ENCODE assay signal across 15 cellular contexts in genomic region chr2:217964255-217964654, GRCh38. TPM values are rescaled to one million over a fixed set of nuclear protein-coding genes. Genes with fewer than 3 reads are reported as not detected.
DNase-seq lines count a peak whose midpoint lies in the region; ATAC-seq and TF ChIP-seq lines count a peak whose summit lies in the region.
"Had no signal": no experiment of that assay in that cellular context is flagged by ENCODE, and none has a peak within 500 bp of the region (broad histone marks: within the 10 kb centered on the region; RNA-seq: fewer than 3 reads in every experiment).

No MANE protein-coding gene starts in this region.

- H3K4me3 Mint-ChIP-seq in activated naive CD8-positive, alpha-beta T cell treated with anti-CD3 and anti-CD28 coated beads, Interleukin-2, amount 10 ng/mL, durations not matched to agents 7 days and 5 days: no peak overlapping the region
- H3K4me3 Mint-ChIP-seq in activated naive CD8-positive, alpha-beta T cell treated with anti-CD3 and anti-CD28 coated beads, Interleukin-2, amount 50 U/mL, for 24 hours: no peak overlapping the region
- H3K4me3 Mint-ChIP-seq in natural killer cell: no peak overlapping the region
- H3K4me3 Mint-ChIP-seq: activated naive CD4-positive, alpha-beta T cell treated with anti-CD3 and anti-CD28 coated beads, Interleukin-2, amount 50 U/mL, for 24 hours; CD4-positive, CD25-positive, alpha-beta regulatory T cell had no signal

- no peaks in the 10 kb centered on the region for H3K36me3 ChIP-seq in urinary bladder (ENCODE audit: insufficient read depth)

- no peaks in the 10 kb centered on the region for H3K9me3 ChIP-seq in right cardiac atrium (ENCODE audit: control insufficient read depth, low read length)

- POLR2A ChIA-PET in activated naive CD8-positive, alpha-beta T cell treated with anti-CD3 and anti-CD28 coated beads, Interleukin-2, amount 10 ng/mL, durations not matched to agents 7 days and 5 days (lab: Charles Lee): no interaction called here

- no peak for TF ChIP-seq CTCF in natural killer cell (IDR thresholded peaks at IDR 0.05)

- intact Hi-C loops in right cardiac atrium (cut with DNase I): no loop called here
- intact Hi-C loops in posterior vena cava (cut with DNase I): no loop called here
- intact Hi-C loops in natural killer cell (cut with micrococcal nuclease): no loop called here

- peak; percentile 14 for DNase-seq in activated naive CD8-positive, alpha-beta T cell treated with anti-CD3 and anti-CD28 coated beads, Interleukin-2, amount 10 ng/mL, durations not matched to agents 7 days and 5 days
- no peak for DNase-seq in activated naive CD8-positive, alpha-beta T cell treated with anti-CD3 and anti-CD28 coated beads, Interleukin-2, amount 50 U/mL, for 24 hours
- DNase-seq in right cardiac atrium (peak in 1 of 3 donors; percentile 55), posterior vena cava (ENCODE audit: low spot score) (peak; percentile 48), NCI-H774 (lab: John Stamatoyannopoulos, UW) (no peak), NCI-H345 (lab: John Stamatoyannopoulos, UW) (no peak), natural killer cell (no peak)
- DNase-seq: activated CD4-positive, CD25-positive, alpha-beta regulatory T cell; CD4-positive, CD25-positive, alpha-beta regulatory T cell; Karpas-422; NCI-H1436; NCI-H446 treated with DMSO at 0.1 percent for 48 hours had no signal

- no peaks in the 10 kb centered on the region for H3K4me1 Mint-ChIP-seq in activated naive CD8-positive, alpha-beta T cell treated with anti-CD3 and anti-CD28 coated beads, Interleukin-2, amount 10 ng/mL, durations not matched to agents 7 days and 5 days
- no peaks in the 10 kb centered on the region for H3K4me1 Mint-ChIP-seq in activated naive CD8-positive, alpha-beta T cell treated with anti-CD3 and anti-CD28 coated beads, Interleukin-2, amount 50 U/mL, for 24 hours
- no peaks in the 10 kb centered on the region for H3K4me1 Mint-ChIP-seq in natural killer cell
- H3K4me1 Mint-ChIP-seq: activated naive CD4-positive, alpha-beta T cell treated with anti-CD3 and anti-CD28 coated beads, Interleukin-2, amount 50 U/mL, for 24 hours had no signal

- H3K9me3 Mint-ChIP-seq in activated naive CD8-positive, alpha-beta T cell treated with anti-CD3 and anti-CD28 coated beads, Interleukin-2, amount 10 ng/mL, durations not matched to agents 7 days and 5 days: no peaks in the 10 kb centered on the region
- no peaks in the 10 kb centered on the region for H3K9me3 Mint-ChIP-seq in activated naive CD8-positive, alpha-beta T cell treated with anti-CD3 and anti-CD28 coated beads, Interleukin-2, amount 50 U/mL, for 24 hours
- H3K9me3 Mint-ChIP-seq in natural killer cell: no peaks in the 10 kb centered on the region
- H3K9me3 Mint-ChIP-seq: activated naive CD4-positive, alpha-beta T cell treated with anti-CD3 and anti-CD28 coated beads, Interleukin-2, amount 50 U/mL, for 24 hours had no signal

- no peak overlapping the region for H3K27ac Mint-ChIP-seq in activated naive CD8-positive, alpha-beta T cell treated with anti-CD3 and anti-CD28 coated beads, Interleukin-2, amount 10 ng/mL, durations not matched to agents 7 days and 5 days
- H3K27ac Mint-ChIP-seq in activated naive CD8-positive, alpha-beta T cell treated with anti-CD3 and anti-CD28 coated beads, Interleukin-2, amount 50 U/mL, for 24 hours: no peak overlapping the region
- no peak overlapping the region for H3K27ac Mint-ChIP-seq in natural killer cell
- H3K27ac Mint-ChIP-seq: activated naive CD4-positive, alpha-beta T cell treated with anti-CD3 and anti-CD28 coated beads, Interleukin-2, amount 50 U/mL, for 24 hours; CD4-positive, CD25-positive, alpha-beta regulatory T cell had no signal

- no peaks in the 10 kb centered on the region for H3K36me3 Mint-ChIP-seq in activated naive CD8-positive, alpha-beta T cell treated with anti-CD3 and anti-CD28 coated beads, Interleukin-2, amount 10 ng/mL, durations not matched to agents 7 days and 5 days
- H3K36me3 Mint-ChIP-seq in activated naive CD8-positive, alpha-beta T cell treated with anti-CD3 and anti-CD28 coated beads, Interleukin-2, amount 50 U/mL, for 24 hours (ENCODE audit: low read depth): no peaks in the 10 kb centered on the region
- H3K36me3 Mint-ChIP-seq in natural killer cell: no peaks in the 10 kb centered on the region
- H3K36me3 Mint-ChIP-seq: activated naive CD4-positive, alpha-beta T cell treated with anti-CD3 and anti-CD28 coated beads, Interleukin-2, amount 50 U/mL, for 24 hours; CD4-positive, CD25-positive, alpha-beta regulatory T cell had no signal

- peak overlapping the region; percentile 17 for H3K27ac ChIP-seq in right cardiac atrium (ENCODE audit: low read length)
- H3K27ac ChIP-seq in urinary bladder (ENCODE audit: low read depth): peak overlapping the region; percentile 70
- H3K27ac ChIP-seq: HL-60 had no signal

- ATAC-seq in activated naive CD8-positive, alpha-beta T cell treated with anti-CD3 and anti-CD28 coated beads, Interleukin-2, amount 10 ng/mL, durations not matched to agents 7 days and 5 days (ENCODE audit: low read depth): no peak
- no peak for ATAC-seq in activated naive CD8-positive, alpha-beta T cell treated with anti-CD3 and anti-CD28 coated beads, Interleukin-2, amount 50 U/mL, for 24 hours
- ATAC-seq in right cardiac atrium (peak; percentile 50 to 60), natural killer cell (no peak)

- H3K4me1 ChIP-seq in right cardiac atrium (ENCODE audit: control insufficient read depth, insufficient read depth, low read length) (peaks cover 15% of the 10 kb centered on the region), urinary bladder (ENCODE audit: insufficient read depth) (no peaks in the 10 kb centered on the region)

- H3K4me3 ChIP-seq in right cardiac atrium (ENCODE audit: low read length) (no peak overlapping the region), urinary bladder (ENCODE audit: low read depth, low read length) (no peak overlapping the region)

- WGBS in right cardiac atrium: 25% methylated on average over 7 of the region's 7 CpGs
- 30% methylated on average over 7 of the region's 7 CpGs for WGBS in urinary bladder

- no peaks in the 10 kb centered on the region for H3K27me3 ChIP-seq in right cardiac atrium (ENCODE audit: control insufficient read depth, insufficient read depth)

- H3K27me3 Mint-ChIP-seq in activated naive CD8-positive, alpha-beta T cell treated with anti-CD3 and anti-CD28 coated beads, Interleukin-2, amount 10 ng/mL, durations not matched to agents 7 days and 5 days: peaks cover 18% of the 10 kb centered on the region
- H3K27me3 Mint-ChIP-seq in activated naive CD8-positive, alpha-beta T cell treated with anti-CD3 and anti-CD28 coated beads, Interleukin-2, amount 50 U/mL, for 24 hours: peaks cover 3% of the 10 kb centered on the region
- H3K27me3 Mint-ChIP-seq in natural killer cell (ENCODE audit: low read depth in 2 of 2): peaks cover 12% of the 10 kb centered on the region in 2 donors

RNA-seq across cellular contexts. Expression of gene TNS1, which starts 38.5 kb away (rescaled TPM):
- 10 to 100 TPM; 15.1 to 21.2 TPM for total RNA-seq in activated naive CD8-positive, alpha-beta T cell treated with anti-CD3 and anti-CD28 coated beads, Interleukin-2, amount 10 ng/mL, durations not matched to agents 7 days and 5 days
- total RNA-seq in right cardiac atrium: 100 to 1,000 TPM; 442 to 647 (median 536) TPM
- 243 TPM for polyA plus RNA-seq in right cardiac atrium
- 1,000 to 10,000 TPM; 1,255 to 1,508 TPM for total RNA-seq in posterior vena cava
- total RNA-seq in urinary bladder: 191 TPM
- polyA plus RNA-seq in urinary bladder: 576 TPM
- total RNA-seq in natural killer cell: 1 to 10 TPM; 1.1 to 3.0 (median 2.1) TPM
- polyA plus RNA-seq: CD4-positive, CD25-positive, alpha-beta regulatory T cell had no signal

Comparison
In these comparisons a context has a peak if more than half of its experiments do, and no peak if none do; other contexts are left out.
1. DNase-seq: peak in activated naive CD8-positive, alpha-beta T cell treated with anti-CD3 and anti-CD28 coated beads, Interleukin-2, amount 10 ng/mL, durations not matched to agents 7 days and 5 days (single experiment) and posterior vena cava (single experiment); none in activated naive CD8-positive, alpha-beta T cell treated with anti-CD3 and anti-CD28 coated beads, Interleukin-2, amount 50 U/mL, for 24 hours (single experiment), NCI-H774 (single experiment), NCI-H345 (single experiment) and natural killer cell (single experiment).
2. ATAC-seq: peak in right cardiac atrium (2 of 2); none in activated naive CD8-positive, alpha-beta T cell treated with anti-CD3 and anti-CD28 coated beads, Interleukin-2, amount 10 ng/mL, durations not matched to agents 7 days and 5 days (single experiment), activated naive CD8-positive, alpha-beta T cell treated with anti-CD3 and anti-CD28 coated beads, Interleukin-2, amount 50 U/mL, for 24 hours (single experiment) and natural killer cell (0 of 3).